In genomic region chr1:241640867-241641542, GRCh38 we compare ENCODE assay signal across 8 cellular contexts. TPM values are rescaled to one million over a fixed set of nuclear protein-coding genes. Genes with fewer than 3 reads are reported as not detected.
DNase-seq lines count a peak whose midpoint lies in the region; ATAC-seq lines count a peak whose summit lies in the region.

No MANE protein-coding gene starts in this region.

- H3K4me3 Mint-ChIP-seq in activated T-cell treated with anti-CD3 and anti-CD28 coated beads, Interleukin-2, amount 50 U/mL, for 24 hours = peak overlapping the region; percentile 46
- H3K4me3 Mint-ChIP-seq in activated CD4-positive, alpha-beta memory T cell treated with anti-CD3 and anti-CD28 coated beads for 36 hours = peak overlapping the region; percentile 65
- H3K4me3 Mint-ChIP-seq in immature natural killer cell = peak overlapping the region; percentile 77 to 87 (median 83)

- peaks cover 43% of the 10 kb centered on the region for H3K4me1 Mint-ChIP-seq in activated T-cell treated with anti-CD3 and anti-CD28 coated beads, Interleukin-2, amount 50 U/mL, for 24 hours (ENCODE audit: low read depth)
- peaks cover 39% of the 10 kb centered on the region for H3K4me1 Mint-ChIP-seq in activated CD4-positive, alpha-beta memory T cell treated with anti-CD3 and anti-CD28 coated beads for 36 hours (ENCODE audit: low read depth)
- peaks cover 14 to 41% of the 10 kb centered on the region in 2 donors for H3K4me1 Mint-ChIP-seq in immature natural killer cell

- CTCF ChIA-PET in activated CD4-positive, alpha-beta memory T cell treated with anti-CD3 and anti-CD28 coated beads for 36 hours (lab: Charles Lee) = interaction anchor here (1.1 to 1.5 kb wide), 3 partner anchors 21 to 357 kb away, joined by 3 to 5 read pairs (median 4); partner anchors contain the start of gene MAP1LC3C

- no peaks in the 10 kb centered on the region for H3K27me3 Mint-ChIP-seq in activated T-cell treated with anti-CD3 and anti-CD28 coated beads, Interleukin-2, amount 50 U/mL, for 24 hours
- no peaks in the 10 kb centered on the region for H3K27me3 Mint-ChIP-seq in activated CD4-positive, alpha-beta memory T cell treated with anti-CD3 and anti-CD28 coated beads for 36 hours
- H3K27me3 Mint-ChIP-seq in immature natural killer cell (ENCODE audit: low read depth in 3 of 3) = peaks cover 0 to 7% (median 4%) of the 10 kb centered on the region in 3 donors

- peaks cover 9% of the 10 kb centered on the region for H3K9me3 Mint-ChIP-seq in activated T-cell treated with anti-CD3 and anti-CD28 coated beads, Interleukin-2, amount 50 U/mL, for 24 hours
- peaks cover 6% of the 10 kb centered on the region for H3K9me3 Mint-ChIP-seq in activated CD4-positive, alpha-beta memory T cell treated with anti-CD3 and anti-CD28 coated beads for 36 hours
- H3K9me3 Mint-ChIP-seq in immature natural killer cell = peaks cover 0 to 3% (median 0%) of the 10 kb centered on the region in 6 donors

- peaks cover 28% of the 10 kb centered on the region for H3K36me3 Mint-ChIP-seq in activated T-cell treated with anti-CD3 and anti-CD28 coated beads, Interleukin-2, amount 50 U/mL, for 24 hours (ENCODE audit: low read depth)
- peaks cover 7% of the 10 kb centered on the region for H3K36me3 Mint-ChIP-seq in activated CD4-positive, alpha-beta memory T cell treated with anti-CD3 and anti-CD28 coated beads for 36 hours
- no peaks in the 10 kb centered on the region for H3K36me3 Mint-ChIP-seq in immature natural killer cell

- H3K27ac Mint-ChIP-seq in activated T-cell treated with anti-CD3 and anti-CD28 coated beads, Interleukin-2, amount 50 U/mL, for 24 hours = peak overlapping the region; percentile 79
- peak overlapping the region; percentile 68 for H3K27ac Mint-ChIP-seq in activated CD4-positive, alpha-beta memory T cell treated with anti-CD3 and anti-CD28 coated beads for 36 hours
- H3K27ac Mint-ChIP-seq in immature natural killer cell = peak overlapping the region; percentile 73 to 90 (median 87)

- ATAC-seq in HG03469 (IDR thresholded peaks at IDR 0.05; ENCODE audit: unreplicated experiment) (no peak), HG03565 (IDR thresholded peaks at IDR 0.05; ENCODE audit: unreplicated experiment) (no peak)

- DNase-seq in activated T-cell treated with anti-CD3 and anti-CD28 coated beads, Interleukin-2, amount 50 U/mL, for 24 hours = peak; percentile 31
- no peak for DNase-seq in activated T-cell treated with anti-CD3 and anti-CD28 coated beads, Interleukin-2, amount 50 U/mL, for 1 hour
- no peak for DNase-seq in activated CD4-positive, alpha-beta memory T cell treated with anti-CD3 and anti-CD28 coated beads for 36 hours
- DNase-seq in immature natural killer cell = no peak
- DNase-seq in AG08396 (ENCODE audit: low spot score) = no peak

- peak overlapping the region; percentile 23 for H3K27ac ChIP-seq in temporal lobe (ENCODE audit: low read depth, low read length)

- POLR2A ChIA-PET in activated CD4-positive, alpha-beta memory T cell treated with anti-CD3 and anti-CD28 coated beads for 36 hours (lab: Charles Lee) = interaction anchor here (0.9 to 1.0 kb wide), 2 partner anchors 30 to 121 kb away, joined by 3 to 4 read pairs; partner anchors contain the start of gene FH

- intact Hi-C loops in activated CD4-positive, alpha-beta memory T cell treated with anti-CD3 and anti-CD28 coated beads for 36 hours (cut with micrococcal nuclease) = loop anchor here (1.0 kb wide), 5 partner anchors 30 to 206 kb away; partner anchors contain the start of gene FH

RNA-seq across cellular contexts. Expression of gene CHML, which starts 0.8 kb away (rescaled TPM):
- total RNA-seq in activated CD4-positive, alpha-beta memory T cell treated with anti-CD3 and anti-CD28 coated beads for 36 hours = 10 to 100 TPM; 12.5 to 13.8 TPM
- polyA plus RNA-seq in immature natural killer cell = 1 to 10 TPM; 2.0 to 5.8 (median 3.2) TPM
- total RNA-seq in temporal lobe = 58.0 TPM

RNA-seq across cellular contexts. Expression of gene OPN3, which starts 0.8 kb away (rescaled TPM):
- 1 to 10 TPM; 8.0 to 9.0 TPM for total RNA-seq in activated CD4-positive, alpha-beta memory T cell treated with anti-CD3 and anti-CD28 coated beads for 36 hours
- polyA plus RNA-seq in immature natural killer cell = 10 to 100 TPM; 13.5 to 20.8 (median 14.1) TPM
- total RNA-seq in temporal lobe = 9.6 TPM

RNA-seq across cellular contexts. Expression of gene WDR64, which starts 11.1 kb away (rescaled TPM):
- not detected for total RNA-seq in activated CD4-positive, alpha-beta memory T cell treated with anti-CD3 and anti-CD28 coated beads for 36 hours
- not detected for polyA plus RNA-seq in immature natural killer cell
- total RNA-seq in temporal lobe = not detected
